20 cellular contexts compared by ENCODE assay signal in the genomic region with DNA sequence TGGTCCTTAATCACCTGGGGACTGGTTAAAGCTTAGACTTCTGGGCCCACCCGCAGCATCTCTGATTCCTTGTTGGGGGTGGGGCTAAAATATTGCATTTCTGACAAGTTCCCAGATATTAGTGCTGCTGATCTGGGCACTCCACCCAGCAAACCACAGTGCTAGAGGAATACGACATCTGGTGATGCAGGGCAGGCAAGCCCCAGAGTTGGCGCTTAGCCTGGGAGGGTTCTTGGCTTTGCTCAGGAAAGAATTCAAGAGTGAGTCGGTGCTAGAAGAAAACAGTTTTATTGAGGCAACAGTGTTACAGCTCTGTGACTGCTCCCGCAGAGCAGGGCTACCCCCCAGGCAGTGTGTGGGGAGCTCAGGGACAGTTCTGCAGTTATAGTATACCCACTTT.
"Had no signal": no experiment of that assay in that cellular context is flagged by ENCODE, and none has a peak within 500 bp of the region (broad histone marks: within the 10 kb centered on the region; RNA-seq: fewer than 3 reads in every experiment).

No MANE protein-coding gene starts in this region.

- DNase-seq: activated CD4-positive, alpha-beta memory T cell treated with anti-CD3 and anti-CD28 coated beads for 36 hours; activated CD4-positive, alpha-beta T cell treated with anti-CD3 and anti-CD28 coated beads for 36 hours; activated gamma-delta T cell treated with Interleukin-2 at 50 U/mL for 16 hours; activated naive CD8-positive, alpha-beta T cell treated with anti-CD3 and anti-CD28 coated beads, Interleukin-2, amount 10 ng/mL, durations not matched to agents 7 days and 5 days; activated T-cell treated with anti-CD3 and anti-CD28 coated beads for 4 hours; amygdala; body of pancreas; effector memory CD8-positive, alpha-beta T cell; mucosa of descending colon; naive thymus-derived CD4-positive, alpha-beta T cell; ovary; spleen; stimulated activated CD4-positive, alpha-beta T cell treated with anti-CD3 and anti-CD28 coated beads, Interleukin-4, amount 100 ng/mL, for 4 hours; T-cell; testis had no signal

- ATAC-seq: activated CD4-positive, alpha-beta T cell treated with anti-CD3 and anti-CD28 coated beads for 36 hours; body of pancreas; effector memory CD8-positive, alpha-beta T cell; mucosa of descending colon; naive thymus-derived CD4-positive, alpha-beta T cell; stimulated activated memory B cell treated with anti-CD40 and anti-IgM and Interleukin-4, amounts not matched to agents 10 μg/mL and 1 μg/mL and 100 μg/mL, for 72 hours; T-cell; WTC11 had no signal

- H3K27me3 ChIP-seq: body of pancreas, neural progenitor cell, ovary, testis had no signal

- H3K9me3 ChIP-seq: body of pancreas, mucosa of descending colon, ovary, spleen, testis had no signal

- H3K36me3 Mint-ChIP-seq: activated CD4-positive, alpha-beta memory T cell treated with anti-CD3 and anti-CD28 coated beads for 36 hours; activated naive CD8-positive, alpha-beta T cell treated with anti-CD3 and anti-CD28 coated beads, Interleukin-2, amount 10 ng/mL, durations not matched to agents 7 days and 5 days; naive thymus-derived CD4-positive, alpha-beta T cell; neural progenitor cell; stimulated activated memory B cell treated with anti-CD40 and anti-IgM and Interleukin-4, amounts not matched to agents 10 μg/mL and 1 μg/mL and 100 μg/mL, for 72 hours; T-cell; WTC11 had no signal

- H3K4me3 Mint-ChIP-seq: activated CD4-positive, alpha-beta memory T cell treated with anti-CD3 and anti-CD28 coated beads for 36 hours; activated CD4-positive, alpha-beta T cell treated with anti-CD3 and anti-CD28 coated beads for 36 hours; activated naive CD8-positive, alpha-beta T cell treated with anti-CD3 and anti-CD28 coated beads, Interleukin-2, amount 10 ng/mL, durations not matched to agents 7 days and 5 days; activated T-helper 1 cell treated with anti-CD3 and anti-CD28 coated beads, Interleukin-12 subunit alpha, Interleukin-12 subunit beta, Interleukin-2, Interleukin-4 antibody, amounts not matched to agents 30 ng/mL and 10 ng/mL and 1 ng/mL, durations not matched to agents 14 hours and 24 hours and 36 hours; effector memory CD8-positive, alpha-beta T cell; memory B cell; naive thymus-derived CD4-positive, alpha-beta T cell; stimulated activated memory B cell treated with anti-CD40 and anti-IgM and Interleukin-4, amounts not matched to agents 10 μg/mL and 1 μg/mL and 100 μg/mL, for 72 hours; T-cell; WTC11 had no signal

- H3K4me1 ChIP-seq: body of pancreas, neural progenitor cell, spleen, testis had no signal

- H3K36me3 ChIP-seq: neural progenitor cell, ovary, spleen had no signal

- H3K4me3 ChIP-seq: body of pancreas, mucosa of descending colon, neural progenitor cell, ovary, spleen, testis had no signal

- H3K4me1 Mint-ChIP-seq: activated CD4-positive, alpha-beta T cell treated with anti-CD3 and anti-CD28 coated beads for 36 hours; activated naive CD8-positive, alpha-beta T cell treated with anti-CD3 and anti-CD28 coated beads, Interleukin-2, amount 10 ng/mL, durations not matched to agents 7 days and 5 days; memory B cell; naive thymus-derived CD4-positive, alpha-beta T cell; stimulated activated memory B cell treated with anti-CD40 and anti-IgM and Interleukin-4, amounts not matched to agents 10 μg/mL and 1 μg/mL and 100 μg/mL, for 72 hours; T-cell had no signal

- H3K27me3 Mint-ChIP-seq: activated CD4-positive, alpha-beta memory T cell treated with anti-CD3 and anti-CD28 coated beads for 36 hours; activated naive CD8-positive, alpha-beta T cell treated with anti-CD3 and anti-CD28 coated beads, Interleukin-2, amount 10 ng/mL, durations not matched to agents 7 days and 5 days; effector memory CD8-positive, alpha-beta T cell; stimulated activated memory B cell treated with anti-CD40 and anti-IgM and Interleukin-4, amounts not matched to agents 10 μg/mL and 1 μg/mL and 100 μg/mL, for 72 hours had no signal

- H3K27ac Mint-ChIP-seq: activated CD4-positive, alpha-beta memory T cell treated with anti-CD3 and anti-CD28 coated beads for 36 hours; activated CD4-positive, alpha-beta T cell treated with anti-CD3 and anti-CD28 coated beads for 36 hours; activated naive CD8-positive, alpha-beta T cell treated with anti-CD3 and anti-CD28 coated beads, Interleukin-2, amount 10 ng/mL, durations not matched to agents 7 days and 5 days; activated T-helper 1 cell treated with anti-CD3 and anti-CD28 coated beads, Interleukin-12 subunit alpha, Interleukin-12 subunit beta, Interleukin-2, Interleukin-4 antibody, amounts not matched to agents 30 ng/mL and 10 ng/mL and 1 ng/mL, durations not matched to agents 14 hours and 24 hours and 36 hours; effector memory CD8-positive, alpha-beta T cell; memory B cell; naive thymus-derived CD4-positive, alpha-beta T cell; neural progenitor cell; stimulated activated memory B cell treated with anti-CD40 and anti-IgM and Interleukin-4, amounts not matched to agents 10 μg/mL and 1 μg/mL and 100 μg/mL, for 72 hours; T-cell; WTC11 had no signal

- H3K9me3 Mint-ChIP-seq: activated CD4-positive, alpha-beta memory T cell treated with anti-CD3 and anti-CD28 coated beads for 36 hours; activated naive CD8-positive, alpha-beta T cell treated with anti-CD3 and anti-CD28 coated beads, Interleukin-2, amount 10 ng/mL, durations not matched to agents 7 days and 5 days; activated T-helper 1 cell treated with anti-CD3 and anti-CD28 coated beads, Interleukin-12 subunit alpha, Interleukin-12 subunit beta, Interleukin-2, Interleukin-4 antibody, amounts not matched to agents 30 ng/mL and 10 ng/mL and 1 ng/mL, durations not matched to agents 14 hours and 24 hours and 36 hours; effector memory CD8-positive, alpha-beta T cell had no signal

- H3K27ac ChIP-seq: body of pancreas, neural progenitor cell, ovary, spleen, testis had no signal
